In the genomic region with DNA sequence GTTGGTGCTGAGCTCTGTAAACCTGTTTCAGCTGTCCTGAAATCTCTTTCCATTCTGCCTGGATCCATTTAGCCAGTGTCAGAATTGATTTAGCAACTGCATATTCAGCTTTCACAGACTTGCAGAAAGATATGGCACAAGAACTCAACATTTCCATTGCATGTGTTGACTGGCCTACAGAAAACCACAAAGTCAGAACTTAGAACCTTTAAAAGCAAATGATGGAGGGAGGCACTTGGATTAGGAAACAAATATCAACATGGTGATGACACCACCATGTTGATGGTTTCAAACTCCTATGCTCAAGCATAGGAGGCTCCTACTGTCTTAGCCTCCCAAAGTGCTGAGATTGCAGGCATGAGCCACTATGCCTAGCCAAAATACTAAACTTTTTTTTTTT, we compare ENCODE assay signal across 16 cellular contexts.
"Had no signal": no experiment of that assay in that cellular context is flagged by ENCODE, and none has a peak within 500 bp of the region (broad histone marks: within the 10 kb centered on the region; RNA-seq: fewer than 3 reads in every experiment).

No MANE protein-coding gene starts in this region.

- H3K27me3 ChIP-seq: cardiac muscle cell, dorsolateral prefrontal cortex, foreskin keratinocyte, pancreas, tibial artery had no signal

- ATAC-seq: foreskin keratinocyte; naive thymus-derived CD8-positive, alpha-beta T cell; pancreas; T-helper 17 cell had no signal

- H3K4me3 Mint-ChIP-seq: endodermal cell; memory B cell; naive thymus-derived CD8-positive, alpha-beta T cell; T-helper 17 cell had no signal

- H3K9me3 Mint-ChIP-seq: endodermal cell; memory B cell; naive thymus-derived CD8-positive, alpha-beta T cell had no signal

- H3K27me3 Mint-ChIP-seq: memory B cell; naive thymus-derived CD8-positive, alpha-beta T cell; T-helper 17 cell had no signal

- H3K9me3 ChIP-seq: left ventricle myocardium inferior, pancreas, tibial artery had no signal

- H3K4me3 ChIP-seq: cardiac muscle cell, dorsolateral prefrontal cortex, left ventricle myocardium inferior, pancreas, tibial artery had no signal

- H3K27ac ChIP-seq: foreskin keratinocyte, left ventricle myocardium inferior, pancreas, tibial artery had no signal

- H3K4me1 ChIP-seq: foreskin keratinocyte, left ventricle myocardium inferior, pancreas, tibial artery had no signal

- DNase-seq: activated CD4-positive, alpha-beta T cell treated with anti-CD3 and anti-CD28 coated beads for 4 hours; activated T-cell treated with anti-CD3 and anti-CD28 coated beads, Interleukin-2, amount 50 U/mL, for 48 hours; dorsolateral prefrontal cortex; endodermal cell; foreskin keratinocyte; glutamatergic neuron; hypothalamus; left ventricle myocardium inferior; naive thymus-derived CD8-positive, alpha-beta T cell; pancreas; stimulated activated CD4-positive, alpha-beta T cell treated with anti-CD3 and anti-CD28 coated beads, Interleukin-12 subunit alpha, Interleukin-12 subunit beta, amount 100 ng/mL, for 4 hours; stimulated activated CD4-positive, alpha-beta T cell treated with anti-CD3 and anti-CD28 coated beads, Interleukin-2, amount 100 ng/mL, for 24 hours; T-helper 17 cell; tibial artery had no signal

- H3K4me1 Mint-ChIP-seq: endodermal cell had no signal

- H3K27ac Mint-ChIP-seq: endodermal cell had no signal
